1 cellular context compared by ENCODE assay signal in the genomic region with DNA sequence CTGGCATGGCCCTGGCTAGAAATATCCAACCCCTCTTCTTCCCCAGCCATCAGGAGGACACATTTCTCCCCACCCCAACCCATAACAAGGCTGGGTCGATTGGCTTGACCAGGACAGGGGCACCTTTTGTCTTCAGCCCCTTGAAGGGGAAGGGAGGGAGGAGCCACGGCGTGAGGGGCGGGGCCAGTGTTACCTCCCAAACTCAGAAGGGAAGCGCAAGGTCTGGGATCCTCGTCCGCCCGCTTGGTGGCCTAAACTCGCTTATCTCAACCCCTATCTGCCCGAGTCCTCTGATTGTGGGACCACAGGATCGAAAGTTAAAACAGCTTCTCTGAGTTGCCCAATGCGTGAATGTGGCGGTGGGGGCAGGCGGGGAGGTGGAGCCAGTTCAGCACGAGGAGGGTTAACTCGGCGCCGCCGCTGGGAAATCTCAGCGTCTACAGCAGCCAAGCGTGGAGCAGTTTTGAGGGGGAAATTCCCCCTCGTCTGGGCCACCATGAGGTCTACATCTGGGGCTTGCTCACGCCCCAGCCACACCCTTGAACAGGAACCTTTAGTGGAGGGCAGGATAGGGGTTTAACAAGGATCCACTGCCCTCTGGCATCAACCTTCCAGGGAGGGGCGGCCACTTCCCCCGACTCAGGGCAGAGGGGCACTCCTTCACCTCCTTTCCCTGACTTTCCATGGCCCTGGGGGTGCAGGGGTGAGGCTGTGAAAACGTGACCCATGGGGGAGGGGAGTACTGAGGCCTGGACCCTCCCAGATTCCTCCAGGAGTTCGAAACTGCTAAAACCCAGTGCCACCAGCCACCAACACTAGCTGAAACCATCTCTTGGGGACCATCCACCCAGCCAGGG.
A peak's percentile ranks its signal among the peaks of the same experiment; 100 is the strongest.
TF ChIP-seq lines count a peak whose summit lies in the region.

No MANE protein-coding gene starts in this region.

TF ChIP-seq in HepG2, 621 proteins besides CTCF, POLR2A, EP300 and RAD21 (continued from another document):
- TF ChIP-seq YEATS4 (CRISPR knock-in tag; IDR thresholded peaks at IDR 0.05; ENCODE audit: borderline replicate concordance), result no peak
- TF ChIP-seq ZNF431 (CRISPR knock-in tag; IDR thresholded peaks at IDR 0.05; ENCODE audit: borderline replicate concordance, low read depth), result peak; percentile 52
- no peak for TF ChIP-seq ZBTB3 (CRISPR knock-in tag; IDR thresholded peaks at IDR 0.05; ENCODE audit: borderline replicate concordance, low read depth)
- no peak for TF ChIP-seq ATF7 (IDR thresholded peaks at IDR 0.05)
- peak; percentile 35 for TF ChIP-seq ATF7 (CRISPR knock-in tag; IDR thresholded peaks at IDR 0.05)
- 0 out of 2 replicates have a peak, but pooled peaks have one; percentile 32 for TF ChIP-seq ESRRA (CRISPR knock-in tag; IDR thresholded peaks at IDR 0.05; ENCODE audit: low read depth)
- TF ChIP-seq SP5 (CRISPR knock-in tag; IDR thresholded peaks at IDR 0.05; ENCODE audit: borderline replicate concordance, low read depth), result peak; percentile 25; the same call in 1 of the 2 replicates
- peak; percentile 92 for TF ChIP-seq ZNF652 (CRISPR knock-in tag; IDR thresholded peaks at IDR 0.05; ENCODE audit: borderline replicate concordance, low read depth)
- no peak for TF ChIP-seq ZNF484 (CRISPR knock-in tag; IDR thresholded peaks at IDR 0.05; ENCODE audit: borderline replicate concordance, low read depth)
- TF ChIP-seq, protein P1, sequence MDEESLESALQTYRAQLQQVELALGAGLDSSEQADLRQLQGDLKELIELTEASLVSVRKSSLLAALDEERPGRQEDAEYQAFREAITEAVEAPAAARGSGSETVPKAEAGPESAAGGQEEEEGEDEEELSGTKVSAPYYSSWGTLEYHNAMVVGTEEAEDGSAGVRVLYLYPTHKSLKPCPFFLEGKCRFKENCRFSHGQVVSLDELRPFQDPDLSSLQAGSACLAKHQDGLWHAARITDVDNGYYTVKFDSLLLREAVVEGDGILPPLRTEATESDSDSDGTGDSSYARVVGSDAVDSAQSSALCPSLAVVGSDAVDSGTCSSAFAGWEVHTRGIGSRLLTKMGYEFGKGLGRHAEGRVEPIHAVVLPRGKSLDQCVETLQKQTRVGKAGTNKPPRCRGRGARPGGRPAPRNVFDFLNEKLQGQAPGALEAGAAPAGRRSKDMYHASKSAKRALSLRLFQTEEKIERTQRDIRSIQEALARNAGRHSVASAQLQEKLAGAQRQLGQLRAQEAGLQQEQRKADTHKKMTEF (CRISPR knock-in tag; IDR thresholded peaks at IDR 0.05), result peak; percentile 59; the same call in 1 of the 2 replicates
- TF ChIP-seq RNF219 (CRISPR knock-in tag; IDR thresholded peaks at IDR 0.05), result no peak
